ENCODE assay signal across 10 cellular contexts in genomic region chr3:58434511-58434910, GRCh38. TPM values are rescaled to one million over a fixed set of nuclear protein-coding genes. Genes with fewer than 3 reads are reported as not detected.
DNase-seq lines count a peak whose midpoint lies in the region; ATAC-seq and TF ChIP-seq lines count a peak whose summit lies in the region.
"Had no signal": no experiment of that assay in that cellular context is flagged by ENCODE, and none has a peak within 500 bp of the region (broad histone marks: within the 10 kb centered on the region; RNA-seq: fewer than 3 reads in every experiment).

No MANE protein-coding gene starts in this region.

- peak overlapping the region; percentile 89; the same call in 1 of the 2 replicates for H3K4me2 ChIP-seq in SK-N-SH
- H3K4me2 ChIP-seq: PC-9 had no signal

- POLR2A ChIA-PET in SK-N-SH (lab: Yijun Ruan, JAX) = interaction anchor here (0.8 kb wide), 1 partner anchor 9 kb away, joined by 3 read pairs; no protein-coding TSS in a partner anchor
- POLR2A ChIA-PET in activated B cell treated with CpG ODN at 0.5 μM for 24 hours (lab: Charles Lee) = interaction anchor here (0.8 to 2.0 kb wide), 4 partner anchors 14 to 72 kb away, joined by 3 to 12 read pairs (median 3); partner anchors contain the start of gene KCTD6

- H4K20me1 ChIP-seq in SK-N-SH (ENCODE audit: insufficient read depth) = no peaks in the 10 kb centered on the region

- H3K4me3 Mint-ChIP-seq in activated B cell treated with CpG ODN at 0.5 μM for 24 hours = peak overlapping the region; percentile 95
- no peak overlapping the region for H3K4me3 Mint-ChIP-seq in stimulated activated naive B cell treated with anti-CD40 and anti-IgM and Interleukin-4, amounts not matched to agents 10 μg/mL and 1 μg/mL and 100 μg/mL, for 72 hours

- H3K27ac Mint-ChIP-seq in activated B cell treated with CpG ODN at 0.5 μM for 24 hours = peak overlapping the region; percentile 95
- H3K27ac Mint-ChIP-seq in stimulated activated naive B cell treated with anti-CD40 and anti-IgM and Interleukin-4, amounts not matched to agents 10 μg/mL and 1 μg/mL and 100 μg/mL, for 72 hours = peak overlapping the region; percentile 96

- H3K9me3 ChIP-seq in SK-N-SH = no peaks in the 10 kb centered on the region

- TF ChIP-seq CTCF in SK-N-SH (IDR thresholded peaks at IDR 0.05) = no peak
- no peak for TF ChIP-seq CTCF in activated B cell treated with CpG ODN at 0.5 μM for 24 hours (IDR thresholded peaks at IDR 0.05)

- ATAC-seq in SK-N-SH treated with all-trans-retinoic acid at 6 μM for 48 hours = no peak
- ATAC-seq in activated B cell treated with CpG ODN at 0.5 μM for 24 hours (ENCODE audit: low read depth) = no peak
- no peak for ATAC-seq in stimulated activated naive B cell treated with anti-CD40 and anti-IgM and Interleukin-4, amounts not matched to agents 10 μg/mL and 1 μg/mL and 100 μg/mL, for 72 hours (replicated peaks)
- no peak for ATAC-seq in HG03378 (IDR thresholded peaks at IDR 0.05; ENCODE audit: unreplicated experiment)
- no peak for ATAC-seq in GM18873 (IDR thresholded peaks at IDR 0.05; ENCODE audit: low FRiP score, unreplicated experiment)

- no peak for TF ChIP-seq RAD21 in SK-N-SH (IDR thresholded peaks at IDR 0.05; ENCODE audit: low read length)

- peaks cover 27% of the 10 kb centered on the region for H3K4me1 Mint-ChIP-seq in activated B cell treated with CpG ODN at 0.5 μM for 24 hours
- peaks cover 11 to 31% of the 10 kb centered on the region in 2 donors for H3K4me1 Mint-ChIP-seq in stimulated activated naive B cell treated with anti-CD40 and anti-IgM and Interleukin-4, amounts not matched to agents 10 μg/mL and 1 μg/mL and 100 μg/mL, for 72 hours

- H3K9me3 Mint-ChIP-seq in activated B cell treated with CpG ODN at 0.5 μM for 24 hours = no peaks in the 10 kb centered on the region
- H3K9me3 Mint-ChIP-seq in stimulated activated naive B cell treated with anti-CD40 and anti-IgM and Interleukin-4, amounts not matched to agents 10 μg/mL and 1 μg/mL and 100 μg/mL, for 72 hours = no peaks in the 10 kb centered on the region

- CTCF ChIA-PET in SK-N-SH (lab: Yijun Ruan, JAX) = interaction anchor here (1.6 to 3.6 kb wide), 2 partner anchors 19 to 196 kb away, joined by 4 to 10 read pairs; no protein-coding TSS in a partner anchor
- CTCF ChIA-PET in activated B cell treated with CpG ODN at 0.5 μM for 24 hours (lab: Charles Lee) = interaction anchor here (1.7 kb wide), 1 partner anchor 103 kb away, joined by 3 read pairs; no protein-coding TSS in a partner anchor

- no peaks in the 10 kb centered on the region for H3K27me3 ChIP-seq in SK-N-SH (ENCODE audit: insufficient read depth)

- H3K4me3 ChIP-seq in SK-N-SH (ENCODE audit: low read depth in 2 of 2, low read length in 1 of 2) = peak overlapping the region in 1 of 2 experiments; percentile 46; a peak in 1 of 4 replicates

- no peak overlapping the region for H3K9ac ChIP-seq in SK-N-SH

- H3K27ac ChIP-seq in SK-N-SH (ENCODE audit: low read depth in 2 of 2, low read length in 1 of 2) = peak overlapping the region in 1 of 2 experiments; percentile 73; a peak in 2 of 4 replicates
- H3K27ac ChIP-seq: PC-9 had no signal

- peaks cover 27% of the 10 kb centered on the region for H3K36me3 Mint-ChIP-seq in activated B cell treated with CpG ODN at 0.5 μM for 24 hours (ENCODE audit: low read depth)
- peaks cover 0 to 8% of the 10 kb centered on the region in 2 donors for H3K36me3 Mint-ChIP-seq in stimulated activated naive B cell treated with anti-CD40 and anti-IgM and Interleukin-4, amounts not matched to agents 10 μg/mL and 1 μg/mL and 100 μg/mL, for 72 hours

- intact Hi-C loops in activated B cell treated with CpG ODN at 0.5 μM for 24 hours (cut with micrococcal nuclease) = loop anchor here (5.0 to 10.0 kb wide), 2 partner anchors 197 to 680 kb away; partner anchors contain the start of genes ABHD6 and SLMAP

- DNase-seq in SK-N-SH (no peak), activated B cell treated with CpG ODN at 0.5 μM for 24 hours (no peak), islet precursor cell (peak; percentile 54), amygdala (lab: John Stamatoyannopoulos, UW) (no peak)
- DNase-seq in stimulated activated naive B cell treated with anti-CD40 and anti-IgM and Interleukin-4, amounts not matched to agents 10 μg/mL and 1 μg/mL and 100 μg/mL, for 72 hours = no peak
- DNase-seq: activated T-cell treated with anti-CD3 and anti-CD28 coated beads, Interleukin-2, amount 50 U/mL, for 1 hour had no signal

- peaks cover 6 to 15% of the 10 kb centered on the region in 2 experiments for H3K4me1 ChIP-seq in SK-N-SH (ENCODE audit: control insufficient read depth in 1 of 2, insufficient read depth in 2 of 2, low read depth in 1 of 2, low read length in 1 of 2)

- no peak for TF ChIP-seq EP300 in SK-N-SH (IDR thresholded peaks at IDR 0.05; ENCODE audit: borderline replicate concordance in 1 of 2, low read depth in 1 of 2, low read length in 1 of 2)

- no peaks in the 10 kb centered on the region for H3K9me2 ChIP-seq in SK-N-SH

- H3K36me3 ChIP-seq in SK-N-SH (replicated peaks in 1 of 2; ENCODE audit: control insufficient read depth in 1 of 2, insufficient read depth in 2 of 2, low read length in 1 of 2) = peaks cover 23 to 28% of the 10 kb centered on the region in 2 experiments

- WGBS in SK-N-SH (ENCODE audit: low lambda C conversion rate) = 95% methylated on average over 11 of the region's 11 CpGs

- no peaks in the 10 kb centered on the region for H3K27me3 Mint-ChIP-seq in activated B cell treated with CpG ODN at 0.5 μM for 24 hours
- H3K27me3 Mint-ChIP-seq in stimulated activated naive B cell treated with anti-CD40 and anti-IgM and Interleukin-4, amounts not matched to agents 10 μg/mL and 1 μg/mL and 100 μg/mL, for 72 hours = no peaks in the 10 kb centered on the region

- peaks cover 20% of the 10 kb centered on the region for H3K79me2 ChIP-seq in SK-N-SH (ENCODE audit: insufficient read depth)

- H3F3A ChIP-seq in SK-N-SH (replicated peaks; ENCODE audit: insufficient read depth) = no peaks in the 10 kb centered on the region

- H2AFZ ChIP-seq in SK-N-SH (ENCODE audit: low read depth) = no peak overlapping the region

TF ChIP-seq in SK-N-SH, 30 proteins besides CTCF, POLR2A, EP300 and RAD21 (continues in another document):
- no peak for TF ChIP-seq FOSL2 (IDR thresholded peaks at IDR 0.05; ENCODE audit: borderline replicate concordance, low read depth)
- no peak for TF ChIP-seq ELF1 (IDR thresholded peaks at IDR 0.05)
- TF ChIP-seq POLR2AphosphoS5 (IDR thresholded peaks at IDR 0.05; ENCODE audit: low read depth, low read length) = no peak
- TF ChIP-seq USF1 (IDR thresholded peaks at IDR 0.05; ENCODE audit: borderline replicate concordance, low read depth) = no peak
- no peak for TF ChIP-seq GATA2 (CRISPR knock-in tag; IDR thresholded peaks at IDR 0.05)
- no peak for TF ChIP-seq FOXM1 (IDR thresholded peaks at IDR 0.05; ENCODE audit: low read depth)
- TF ChIP-seq RCOR1 (IDR thresholded peaks at IDR 0.05; ENCODE audit: low read length) = no peak
- no peak for TF ChIP-seq USF2 (IDR thresholded peaks at IDR 0.05; ENCODE audit: borderline replicate concordance, low read depth, low read length)

TF ChIP-seq in SK-N-SH treated with all-trans-retinoic acid at 6 μM for 48 hours, 23 proteins besides CTCF, POLR2A, EP300 and RAD21 (continues in another document):
- TF ChIP-seq OSR1 (CRISPR knock-in tag; IDR thresholded peaks at IDR 0.05) (no peak), PPARA (CRISPR knock-in tag; IDR thresholded peaks at IDR 0.05; ENCODE audit: borderline replicate concordance) (no peak), TCF4 (CRISPR knock-in tag; IDR thresholded peaks at IDR 0.05; ENCODE audit: borderline replicate concordance) (no peak), ISL1 (CRISPR knock-in tag; IDR thresholded peaks at IDR 0.05) (no peak), BACH2 (CRISPR knock-in tag; IDR thresholded peaks at IDR 0.05; ENCODE audit: borderline replicate concordance) (no peak), PATZ1 (CRISPR knock-in tag; IDR thresholded peaks at IDR 0.05; ENCODE audit: borderline replicate concordance) (no peak), ZFP3 (CRISPR knock-in tag; IDR thresholded peaks at IDR 0.05) (no peak), ZNF8 (CRISPR knock-in tag; IDR thresholded peaks at IDR 0.05) (no peak), ESRRG (CRISPR knock-in tag; IDR thresholded peaks at IDR 0.05) (no peak), SNAI2 (CRISPR knock-in tag; IDR thresholded peaks at IDR 0.05) (no peak)

RNA-seq across cellular contexts. Expression of gene PDHB, which starts 0.9 kb away (rescaled TPM):
- polyA plus RNA-seq in SK-N-SH (2012; rRNA removed) = 87.5 and 94.7 TPM in 2 replicates
- 107 and 129 TPM in 2 replicates for polyA plus RNA-seq in SK-N-SH (2012; cell fraction: cytosol; rRNA removed)
- polyA plus RNA-seq in SK-N-SH (2012; cell fraction: nucleus; rRNA removed) = 32.1 and 63.2 TPM in 2 replicates
- 63.0 and 67.3 TPM in 2 replicates for total RNA-seq in activated B cell treated with CpG ODN at 0.5 μM for 24 hours

RNA-seq across cellular contexts. Expression of gene KCTD6, which starts 57.4 kb away (rescaled TPM):
- polyA plus RNA-seq in SK-N-SH (2012; rRNA removed) = 7.8 and 10.1 TPM in 2 replicates
- 10.4 and 10.8 TPM in 2 replicates for polyA plus RNA-seq in SK-N-SH (2012; cell fraction: cytosol; rRNA removed)
- 5.2 and 11.5 TPM in 2 replicates for polyA plus RNA-seq in SK-N-SH (2012; cell fraction: nucleus; rRNA removed)
- 8.8 and 10.0 TPM in 2 replicates for total RNA-seq in activated B cell treated with CpG ODN at 0.5 μM for 24 hours
